ENCODE assay signal across 9 cellular contexts in the genomic region with DNA sequence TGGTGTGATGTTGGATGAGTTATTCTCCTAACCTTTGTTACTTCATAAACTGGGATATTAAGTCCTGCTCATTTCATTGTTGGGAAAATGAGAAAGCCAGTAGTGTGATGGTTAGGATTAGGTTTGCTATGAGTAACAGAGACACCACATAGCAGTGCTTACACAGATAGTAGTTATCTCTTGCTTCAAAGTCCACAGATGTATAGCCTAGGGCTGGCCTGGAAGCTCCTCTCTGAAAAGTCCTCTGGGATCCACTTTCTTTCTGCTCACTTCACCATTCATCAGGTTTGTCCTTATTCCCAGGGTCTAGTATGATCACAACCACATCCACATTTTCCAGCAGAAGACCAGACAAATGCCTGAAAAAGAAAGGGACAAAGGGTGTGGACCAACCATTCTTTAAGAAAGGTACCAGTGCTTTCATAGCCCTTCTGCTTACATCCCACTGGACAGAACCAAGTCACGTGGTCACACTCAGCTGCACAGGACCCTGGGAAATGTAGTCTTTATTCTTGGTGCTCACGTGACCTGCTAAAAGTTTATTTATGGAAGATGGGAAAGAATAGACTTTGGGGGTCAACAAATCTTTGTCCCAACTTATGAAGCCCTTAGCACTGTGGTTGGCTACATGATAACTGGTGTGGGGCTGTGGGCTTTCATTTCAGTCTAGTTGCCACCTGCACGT.
DNase-seq lines count a peak whose midpoint lies in the region; ATAC-seq and TF ChIP-seq lines count a peak whose summit lies in the region.
"Had no signal": no experiment of that assay in that cellular context is flagged by ENCODE, and none has a peak within 500 bp of the region (broad histone marks: within the 10 kb centered on the region; RNA-seq: fewer than 3 reads in every experiment).

No MANE protein-coding gene starts in this region.

- TF ChIP-seq POLR2A in erythroblast (IDR thresholded peaks at IDR 0.05; ENCODE audit: low read length) = no peak

- DNase-seq in COLO668 (lab: John Stamatoyannopoulos, UW; ENCODE audit: unreplicated experiment) (peak; percentile 7), HT-29 (ENCODE audit: low spot score) (peak; percentile 32), erythroblast (lab: John Stamatoyannopoulos, UW) (peak; percentile 6 to 17), DMS153 treated with DMSO at 0.1 percent for 48 hours (lab: John Stamatoyannopoulos, UW; ENCODE audit: unreplicated experiment) (no peak), NOMO-1 treated with DMSO at 0.1 percent for 48 hours (lab: John Stamatoyannopoulos, UW; ENCODE audit: unreplicated experiment) (no peak)
- no peak for DNase-seq in effector CD4-positive, alpha-beta T cell
- DNase-seq: DND-41 had no signal

- peak; percentile 56 for ATAC-seq in GM19452 (IDR thresholded peaks at IDR 0.05; ENCODE audit: unreplicated experiment)
- ATAC-seq in HG03571 (IDR thresholded peaks at IDR 0.05; ENCODE audit: unreplicated experiment) = no peak

Comparison
In these comparisons a context has a peak if more than half of its experiments do, and no peak if none do; other contexts are left out.
1. DNase-seq: peak in COLO668 (single experiment), HT-29 (single experiment) and erythroblast (2 of 2); none in effector CD4-positive, alpha-beta T cell (single experiment), DMS153 treated with DMSO at 0.1 percent for 48 hours (single experiment) and NOMO-1 treated with DMSO at 0.1 percent for 48 hours (single experiment).